Comparison of ENCODE assay signal across 1 cellular context in the genomic region with DNA sequence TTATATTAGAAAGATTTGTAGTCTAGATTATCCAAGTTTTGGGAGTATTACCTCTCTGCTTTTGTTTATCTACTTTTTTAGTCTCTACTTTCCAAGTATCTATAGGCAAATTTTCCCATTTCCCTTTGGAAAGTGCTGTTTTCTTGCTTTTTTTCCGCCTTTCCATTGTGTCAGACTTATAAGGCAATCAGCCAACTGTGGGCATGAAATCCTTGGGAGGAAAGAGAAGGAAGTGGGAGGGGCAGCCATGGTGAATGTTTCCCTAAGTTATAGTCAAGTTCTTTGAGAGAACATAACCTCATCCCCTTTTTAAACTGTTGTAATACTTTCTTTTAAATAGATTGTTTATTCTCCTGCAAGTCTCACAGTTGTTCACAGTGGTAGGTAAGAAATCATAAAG.
TF ChIP-seq lines count a peak whose summit lies in the region.

No MANE protein-coding gene starts in this region.

TF ChIP-seq in IMR-90, 13 proteins besides CTCF, POLR2A, EP300 and RAD21:
- no peak for TF ChIP-seq CEBPB (IDR thresholded peaks at IDR 0.05; ENCODE audit: low read depth, low read length)
